ENCODE assay signal across 15 cellular contexts in the genomic region with DNA sequence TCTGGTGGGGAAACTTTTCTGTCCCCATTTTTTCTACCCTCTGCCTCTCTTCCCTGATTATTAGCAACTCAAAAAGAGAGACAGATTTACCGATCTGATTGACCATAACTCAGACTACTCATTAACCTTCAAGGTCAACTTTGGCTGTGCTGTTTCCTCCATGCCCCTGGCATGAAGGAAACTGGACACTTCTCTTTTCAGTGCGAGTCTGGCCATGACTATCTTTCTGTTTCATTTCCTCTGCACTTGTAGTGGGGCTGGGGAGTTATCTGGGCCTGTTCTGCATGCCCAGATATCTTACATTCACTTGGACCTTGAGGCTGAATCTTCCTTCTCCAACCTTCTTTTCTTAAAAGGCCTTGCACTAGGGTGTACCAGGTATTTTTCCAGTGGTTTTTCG.
A peak's percentile ranks its signal among the peaks of the same experiment; 100 is the strongest.
DNase-seq lines count a peak whose midpoint lies in the region; ATAC-seq lines count a peak whose summit lies in the region.
"Had no signal": no experiment of that assay in that cellular context is flagged by ENCODE, and none has a peak within 500 bp of the region (broad histone marks: within the 10 kb centered on the region; RNA-seq: fewer than 3 reads in every experiment).

No MANE protein-coding gene starts in this region.

- H3K9me3 Mint-ChIP-seq in activated naive CD4-positive, alpha-beta T cell treated with anti-CD3 and anti-CD28 coated beads, Interleukin-2, amount 50 U/mL, for 72 hours, result peaks cover 10 to 28% of the 10 kb centered on the region in 2 donors

- H3K27ac Mint-ChIP-seq in activated naive CD4-positive, alpha-beta T cell treated with anti-CD3 and anti-CD28 coated beads, Interleukin-2, amount 50 U/mL, for 72 hours, result no peak overlapping the region
- H3K27ac Mint-ChIP-seq: activated naive CD4-positive, alpha-beta T cell treated with anti-CD3 and anti-CD28 coated beads, Interleukin-2, amount 50 U/mL, for 24 hours; stimulated activated naive CD8-positive, alpha-beta T cell treated with anti-CD3 and anti-CD28 coated beads, Interleukin-15, Interleukin-2, amounts not matched to agents 100 ng/mL and 50 ng/mL, for 24 hours; T-helper 17 cell had no signal

- DNase-seq in left lobe of liver (ENCODE audit: low spot score), result no peak
- DNase-seq in globus pallidus (ENCODE audit: low spot score), result no peak
- no peak for DNase-seq in activated naive CD4-positive, alpha-beta T cell treated with anti-CD3 and anti-CD28 coated beads, Interleukin-2, amount 50 U/mL, for 72 hours (ENCODE audit: low spot score in 2 of 2)
- DNase-seq: activated CD4-positive, alpha-beta T cell treated with anti-CD3 and anti-CD28 coated beads for 4 hours; DMS53; stimulated activated CD4-positive, alpha-beta T cell treated with anti-CD3 and anti-CD28 coated beads, Interleukin-12 subunit alpha, Interleukin-12 subunit beta, amount 100 ng/mL, for 4 hours; T-helper 17 cell; uterus had no signal

- peak; percentile 95 for ATAC-seq in GM18909 (IDR thresholded peaks at IDR 0.05; ENCODE audit: poor library complexity, unreplicated experiment)
- ATAC-seq in GM21447 (IDR thresholded peaks at IDR 0.05; ENCODE audit: unreplicated experiment), result peak; percentile 76
- peak; percentile 92 for ATAC-seq in HG03175 (IDR thresholded peaks at IDR 0.05; ENCODE audit: unreplicated experiment)
- peak; percentile 24 for ATAC-seq in left lobe of liver
- ATAC-seq in activated naive CD4-positive, alpha-beta T cell treated with anti-CD3 and anti-CD28 coated beads, Interleukin-2, amount 50 U/mL, for 72 hours, result no peak
- ATAC-seq in GM19328 (IDR thresholded peaks at IDR 0.05; ENCODE audit: unreplicated experiment), result no peak
- ATAC-seq: T-helper 17 cell had no signal

- H3K36me3 Mint-ChIP-seq in activated naive CD4-positive, alpha-beta T cell treated with anti-CD3 and anti-CD28 coated beads, Interleukin-2, amount 50 U/mL, for 72 hours, result peaks cover 18 to 28% of the 10 kb centered on the region in 2 donors
- H3K36me3 Mint-ChIP-seq: IgD-negative memory B cell had no signal

Comparison
In these comparisons a context has a peak if more than half of its experiments do, and no peak if none do; other contexts are left out.
1. ATAC-seq: peak in GM18909 (single experiment), GM21447 (single experiment), HG03175 (single experiment) and left lobe of liver (single experiment); none in activated naive CD4-positive, alpha-beta T cell treated with anti-CD3 and anti-CD28 coated beads, Interleukin-2, amount 50 U/mL, for 72 hours (0 of 2) and GM19328 (single experiment).